Comparison of ENCODE assay signal across 10 cellular contexts in genomic region chr16:57341441-57342303, GRCh38. TPM values are rescaled to one million over a fixed set of nuclear protein-coding genes. Genes with fewer than 3 reads are reported as not detected.
A peak's percentile ranks its signal among the peaks of the same experiment; 100 is the strongest.
DNase-seq lines count a peak whose midpoint lies in the region; ATAC-seq and TF ChIP-seq lines count a peak whose summit lies in the region.
"Had no signal": no experiment of that assay in that cellular context is flagged by ENCODE, and none has a peak within 500 bp of the region (broad histone marks: within the 10 kb centered on the region; RNA-seq: fewer than 3 reads in every experiment).

No MANE protein-coding gene starts in this region.

- H3K9me2 ChIP-seq in GM23248 (ENCODE audit: insufficient read depth) = no peaks in the 10 kb centered on the region

- 10 to 12% methylated on average over 8 of the region's 8 CpGs for WGBS in GM23248 (ENCODE audit: low coverage in 1 of 2, low lambda C conversion rate in 2 of 2, missing lambda C conversion rate in 2 of 2), 2 experiments

- H3K79me2 ChIP-seq in GM23248 (ENCODE audit: insufficient read depth) = no peaks in the 10 kb centered on the region

- no peaks in the 10 kb centered on the region for H3K9me3 ChIP-seq in GM23248 (ENCODE audit: low read depth)

- H3K27ac ChIP-seq in GM23248 = peak overlapping the region; percentile 59

- no peaks in the 10 kb centered on the region for H3K36me3 ChIP-seq in GM23248 (ENCODE audit: low read depth)

- H3K27me3 ChIP-seq in GM23248 (replicated peaks; ENCODE audit: insufficient read depth) = peaks cover 49% of the 10 kb centered on the region

- H3K4me3 ChIP-seq in GM23248 = no peak overlapping the region

- H4K20me1 ChIP-seq in GM23248 (ENCODE audit: insufficient read depth) = no peaks in the 10 kb centered on the region

- H3K9ac ChIP-seq in GM23248 = no peak overlapping the region

- peak; percentile 78 for DNase-seq in A172 (ENCODE audit: low spot score)
- peak; percentile 94 for DNase-seq in GM23248
- DNase-seq in hepatic stellate cell (ENCODE audit: low spot score) = peak; percentile 43
- DNase-seq in stimulated activated CD4-positive, alpha-beta T cell treated with anti-CD3 and anti-CD28 coated beads, Interleukin-12 subunit alpha, Interleukin-12 subunit beta, amount 100 ng/mL, for 4 hours = no peak
- DNase-seq: activated effector memory CD4-positive, alpha-beta T cell treated with Interleukin-2 at 50 U/mL for 16 hours; NK-92 treated with Interleukin-12 subunit alpha and Interleukin-12 subunit beta, amount 100 ng/mL, for 24 hours had no signal

- H3F3A ChIP-seq in GM23248 (ENCODE audit: insufficient read depth) = peaks cover 23% of the 10 kb centered on the region

- H3K4me1 ChIP-seq in GM23248 (ENCODE audit: insufficient read depth) = peaks cover 20% of the 10 kb centered on the region

- H2AFZ ChIP-seq in GM23248 = no peak overlapping the region

- in situ Hi-C loops in GM23248 (cut with MboI) = no loop called here

- ATAC-seq in SK-N-SH treated with all-trans-retinoic acid at 6 μM for 48 hours (peak; percentile 97), GM21360 (IDR thresholded peaks at IDR 0.05; ENCODE audit: unreplicated experiment) (no peak), GM18873 (IDR thresholded peaks at IDR 0.05; ENCODE audit: low FRiP score, unreplicated experiment) (no peak), GM18870 (IDR thresholded peaks at IDR 0.05; ENCODE audit: unreplicated experiment) (no peak)

- peak overlapping the region; percentile 29 for H3K4me2 ChIP-seq in GM23248 (ENCODE audit: unreplicated experiment)

TF ChIP-seq in SK-N-SH treated with all-trans-retinoic acid at 6 μM for 48 hours, 23 proteins besides CTCF, POLR2A, EP300 and RAD21:
- TF ChIP-seq TCF4 (CRISPR knock-in tag; IDR thresholded peaks at IDR 0.05; ENCODE audit: borderline replicate concordance) (no peak; the same call in 1 of the 2 replicates), ISL1 (CRISPR knock-in tag; IDR thresholded peaks at IDR 0.05) (no peak), POU6F1 (CRISPR knock-in tag; IDR thresholded peaks at IDR 0.05; ENCODE audit: borderline replicate concordance, low read depth) (no peak), RARB (CRISPR knock-in tag; IDR thresholded peaks at IDR 0.05) (no peak), TSHZ2 (CRISPR knock-in tag; IDR thresholded peaks at IDR 0.05) (no peak), ZNF8 (CRISPR knock-in tag; IDR thresholded peaks at IDR 0.05) (no peak), ZFP3 (CRISPR knock-in tag; IDR thresholded peaks at IDR 0.05) (no peak), CREB5 (CRISPR knock-in tag; IDR thresholded peaks at IDR 0.05; ENCODE audit: low read depth) (no peak), ARNTL (CRISPR knock-in tag; IDR thresholded peaks at IDR 0.05; ENCODE audit: borderline replicate concordance, low read depth) (no peak)
TF ChIP-seq in SK-N-SH treated with all-trans-retinoic acid at 6 μM for 48 hours: peak in this region for 0.

RNA-seq across cellular contexts. Expression of gene CCL22, which starts 16.9 kb away (rescaled TPM):
- total RNA-seq in A172 (2014; rRNA removed; shearing (Covaris generic)) = not detected in 2 replicates
- not detected in 2 replicates for total RNA-seq in GM23248 (2014; rRNA removed; shearing (Covaris generic))
- 0.10 and 0.13 TPM in 2 replicates for polyA plus RNA-seq in GM23248 (2016; fragmentation: Nextera tagmentation; extraction: Ambion mirVana)

RNA-seq across cellular contexts. Expression of gene CX3CL1, which starts 30.6 kb away (rescaled TPM):
- 0.79 and 0.88 TPM in 2 replicates for total RNA-seq in A172 (2014; rRNA removed; shearing (Covaris generic))
- not detected in 2 replicates for total RNA-seq in GM23248 (2014; rRNA removed; shearing (Covaris generic))
- polyA plus RNA-seq in GM23248 (2016; fragmentation: Nextera tagmentation; extraction: Ambion mirVana) = not detected in 2 replicates

RNA-seq across cellular contexts. Expression of gene PLLP, which starts 57.2 kb away (rescaled TPM):
- 0.55 TPM in 1 of 2 replicates, not detected in the other for total RNA-seq in A172 (2014; rRNA removed; shearing (Covaris generic))
- total RNA-seq in GM23248 (2014; rRNA removed; shearing (Covaris generic)) = not detected in 2 replicates
- polyA plus RNA-seq in GM23248 (2016; fragmentation: Nextera tagmentation; extraction: Ambion mirVana) = 0.44 and 0.46 TPM in 2 replicates
